ENCODE assay signal across 9 cellular contexts in the genomic region with DNA sequence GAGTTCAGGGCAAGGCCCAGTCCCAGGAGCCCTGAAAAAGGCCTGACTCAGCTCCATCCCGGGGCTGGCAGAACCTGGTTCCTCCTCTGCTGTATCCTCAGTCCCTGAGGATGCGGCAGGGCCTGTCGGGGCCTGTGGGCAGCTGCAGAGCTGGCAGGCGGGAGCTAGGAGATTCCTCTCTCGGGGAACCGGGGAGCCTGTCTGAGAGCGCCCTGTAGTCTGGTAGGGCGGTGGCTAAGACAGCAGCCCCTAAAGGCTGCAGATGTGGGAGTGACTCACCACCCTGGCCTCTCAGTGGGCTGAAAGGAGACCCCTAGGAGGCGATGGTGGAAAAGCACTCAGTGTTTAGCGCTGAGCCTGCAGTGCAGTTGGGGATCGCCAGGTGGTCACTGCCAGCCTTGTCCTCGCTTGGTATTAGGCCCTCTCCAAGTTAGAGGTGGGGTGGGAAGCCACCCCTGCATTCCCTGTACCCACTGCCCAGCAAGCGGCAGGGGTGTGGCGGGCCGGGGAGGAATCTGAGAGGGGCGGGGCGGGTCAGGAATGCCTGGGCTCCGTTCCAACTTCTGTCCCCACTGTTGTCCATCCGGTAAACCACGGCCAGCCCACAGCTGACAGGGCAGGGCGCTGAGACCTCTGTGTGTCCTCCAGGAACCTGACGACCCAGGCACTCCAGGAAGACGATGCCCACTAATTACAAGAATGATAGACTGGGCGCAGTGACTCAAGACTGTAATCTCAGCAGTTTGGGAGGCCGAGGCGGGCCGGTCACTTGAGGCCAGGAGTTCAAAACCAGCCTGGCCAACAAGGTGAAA. TPM values are rescaled to one million over a fixed set of nuclear protein-coding genes. Genes with fewer than 3 reads are reported as not detected.
DNase-seq lines count a peak whose midpoint lies in the region; ATAC-seq and TF ChIP-seq lines count a peak whose summit lies in the region.
"Had no signal": no experiment of that assay in that cellular context is flagged by ENCODE, and none has a peak within 500 bp of the region (broad histone marks: within the 10 kb centered on the region; RNA-seq: fewer than 3 reads in every experiment).

No MANE protein-coding gene starts in this region.

- H3K4me3 Mint-ChIP-seq in neural progenitor cell = no peak overlapping the region

- DNase-seq in DMS79 (lab: John Stamatoyannopoulos, UW) (peak; percentile 9), NT2/D1 (ENCODE audit: low read depth, low spot score) (peak; percentile 63), neural progenitor cell (ENCODE audit: low spot score) (peak; percentile 76), esophagus muscularis mucosa (ENCODE audit: extremely low spot score) (no peak), SK-N-DZ (ENCODE audit: low spot score) (no peak)
- no peak for DNase-seq in activated naive CD4-positive, alpha-beta T cell treated with Interleukin-2 at 50 U/mL for 16 hours
- DNase-seq: occipital lobe had no signal

- H3K9me3 ChIP-seq in NT2/D1 (ENCODE audit: insufficient read depth, low read length) (no peaks in the 10 kb centered on the region), neural progenitor cell (ENCODE audit: low read depth) (no peaks in the 10 kb centered on the region), esophagus muscularis mucosa (no peaks in the 10 kb centered on the region)

- H3K9me3 Mint-ChIP-seq in neural progenitor cell = no peaks in the 10 kb centered on the region

- H3K27me3 ChIP-seq in NT2/D1 (ENCODE audit: insufficient read depth, insufficient read length) = no peaks in the 10 kb centered on the region
- no peaks in the 10 kb centered on the region for H3K27me3 ChIP-seq in neural progenitor cell
- H3K27me3 ChIP-seq in esophagus muscularis mucosa = peaks cover 0 to 24% (median 0%) of the 10 kb centered on the region in 4 donors

- H3K79me2 ChIP-seq in neural progenitor cell (ENCODE audit: low read depth) = no peaks in the 10 kb centered on the region

- H4K20me1 ChIP-seq in neural progenitor cell (ENCODE audit: low read depth) = no peaks in the 10 kb centered on the region

- ATAC-seq in esophagus mucosa (peak; percentile 87), HG03565 (IDR thresholded peaks at IDR 0.05; ENCODE audit: unreplicated experiment) (no peak)

- TF ChIP-seq POLR2A in esophagus muscularis mucosa (IDR thresholded peaks at IDR 0.05; ENCODE audit: low read depth) = no peak

- peaks cover 5% of the 10 kb centered on the region for H3F3A ChIP-seq in neural progenitor cell (ENCODE audit: low read depth)

- intact Hi-C loops in esophagus muscularis mucosa (cut with DNase I) = no loop called here

- H3K4me1 Mint-ChIP-seq in neural progenitor cell = no peaks in the 10 kb centered on the region

- H3K27ac ChIP-seq in neural progenitor cell (no peak overlapping the region), esophagus muscularis mucosa (replicated peaks in 1 of 4) (no peak overlapping the region)

- peaks cover 4% of the 10 kb centered on the region for H3K27me3 Mint-ChIP-seq in neural progenitor cell (ENCODE audit: insufficient read depth, low read depth)

- no peak overlapping the region for H3K4me2 ChIP-seq in neural progenitor cell

- H3K4me1 ChIP-seq in NT2/D1 (ENCODE audit: insufficient read depth, insufficient read length) = peaks cover 18% of the 10 kb centered on the region
- peaks cover 4% of the 10 kb centered on the region for H3K4me1 ChIP-seq in neural progenitor cell
- no peaks in the 10 kb centered on the region for H3K4me1 ChIP-seq in esophagus muscularis mucosa

- H3K4me3 ChIP-seq in NT2/D1 (ENCODE audit: insufficient read length, low read depth) (no peak overlapping the region), neural progenitor cell (no peak overlapping the region), esophagus muscularis mucosa (no peak overlapping the region)

- H3K36me3 Mint-ChIP-seq in neural progenitor cell = no peaks in the 10 kb centered on the region

- H2AFZ ChIP-seq in neural progenitor cell (replicated peaks) = peak overlapping the region; percentile 53

- peak overlapping the region; percentile 52 for H3K9ac ChIP-seq in NT2/D1 (ENCODE audit: insufficient read length, low read depth)
- H3K9ac ChIP-seq in neural progenitor cell = no peak overlapping the region

- H3K36me3 ChIP-seq in NT2/D1 (ENCODE audit: insufficient read depth, insufficient read length, low read length) (no peaks in the 10 kb centered on the region), neural progenitor cell (no peaks in the 10 kb centered on the region), esophagus muscularis mucosa (no peaks in the 10 kb centered on the region)

- 71% methylated on average over 13 of the region's 27 CpGs for WGBS in esophagus muscularis mucosa

- no peak for TF ChIP-seq EP300 in esophagus muscularis mucosa (IDR thresholded peaks at IDR 0.05)

- TF ChIP-seq CTCF in neural progenitor cell (IDR thresholded peaks at IDR 0.05) (peak; percentile 43), esophagus muscularis mucosa (IDR thresholded peaks at IDR 0.05) (no peak)

- no peak overlapping the region for H3K27ac Mint-ChIP-seq in neural progenitor cell

RNA-seq across cellular contexts. Expression of a gene that starts 29.5 kb away (rescaled TPM):
- total RNA-seq in esophagus mucosa (334 TPM), neural progenitor cell (ENCODE audit: low replicate concordance) (1.9 and 3.3 TPM in 2 replicates), esophagus muscularis mucosa (under 1 TPM; 0.17 to 0.83 (median 0.51) TPM)
- not detected in 2 replicates for polyA plus RNA-seq in SK-N-DZ (2014; cell fraction: cytosol; rRNA removed)
- not detected in 2 replicates for polyA plus RNA-seq in SK-N-DZ (2014; cell fraction: nucleus; rRNA removed)

Comparison
In these comparisons a context has a peak if more than half of its experiments do, and no peak if none do; other contexts are left out.
1. DNase-seq: peak in DMS79 (single experiment), NT2/D1 (single experiment) and neural progenitor cell (single experiment); none in esophagus muscularis mucosa (single experiment), SK-N-DZ (single experiment) and activated naive CD4-positive, alpha-beta T cell treated with Interleukin-2 at 50 U/mL for 16 hours (single experiment).
2. RNA of a gene that starts 29.5 kb away (total RNA-seq): 334 TPM in esophagus mucosa (single experiment); 1.9 to 3.3 TPM in neural progenitor cell and 0.17 to 0.83 TPM in esophagus muscularis mucosa; every median in the first group is over 10 times any median in the second.